Comparison of ENCODE assay signal across 15 cellular contexts in genomic region chr11:134536219-134536618, GRCh38.
DNase-seq lines count a peak whose midpoint lies in the region; ATAC-seq and TF ChIP-seq lines count a peak whose summit lies in the region.
"Had no signal": no experiment of that assay in that cellular context is flagged by ENCODE, and none has a peak within 500 bp of the region (broad histone marks: within the 10 kb centered on the region; RNA-seq: fewer than 3 reads in every experiment).

No MANE protein-coding gene starts in this region.

- H3K27me3 Mint-ChIP-seq in naive thymus-derived CD4-positive, alpha-beta T cell: peaks cover 14 to 45% (median 27%) of the 10 kb centered on the region in 5 donors
- peaks cover 29% of the 10 kb centered on the region for H3K27me3 Mint-ChIP-seq in type B pancreatic cell
- peaks cover 20% of the 10 kb centered on the region for H3K27me3 Mint-ChIP-seq in activated T-helper 17 cell treated with anti-CD3 and anti-CD28 coated beads, Interleukin-2, amount 50 U/mL, for 72 hours

- no peak overlapping the region for H2AFZ ChIP-seq in Loucy (ENCODE audit: low read length)
- H2AFZ ChIP-seq: PC-9 had no signal

- H3K9ac ChIP-seq in Loucy (ENCODE audit: low read depth, low read length, poor library complexity, severe bottlenecking): no peak overlapping the region

- no peaks in the 10 kb centered on the region for H3K36me3 ChIP-seq in Loucy (ENCODE audit: insufficient read depth, low read length)
- no peaks in the 10 kb centered on the region for H3K36me3 ChIP-seq in naive thymus-derived CD4-positive, alpha-beta T cell (ENCODE audit: control insufficient read depth in 2 of 3, insufficient read depth in 3 of 3, low read length in 3 of 3)

- CTCF ChIA-PET in naive thymus-derived CD4-positive, alpha-beta T cell (lab: Charles Lee): no interaction called here

- H3K27ac ChIP-seq in naive thymus-derived CD4-positive, alpha-beta T cell (ENCODE audit: low read depth, low read length): no peak overlapping the region
- H3K27ac ChIP-seq: PC-9 had no signal

- H3K4me3 Mint-ChIP-seq in naive thymus-derived CD4-positive, alpha-beta T cell: no peak overlapping the region
- H3K4me3 Mint-ChIP-seq in type B pancreatic cell: no peak overlapping the region
- no peak overlapping the region for H3K4me3 Mint-ChIP-seq in activated T-helper 17 cell treated with anti-CD3 and anti-CD28 coated beads, Interleukin-2, amount 50 U/mL, for 72 hours
- H3K4me3 Mint-ChIP-seq: CD4-positive, alpha-beta memory T cell had no signal

- H3K36me3 Mint-ChIP-seq in naive thymus-derived CD4-positive, alpha-beta T cell: peaks cover 0 to 2% (median 0%) of the 10 kb centered on the region in 5 donors
- peaks cover 2% of the 10 kb centered on the region for H3K36me3 Mint-ChIP-seq in type B pancreatic cell
- no peaks in the 10 kb centered on the region for H3K36me3 Mint-ChIP-seq in activated T-helper 17 cell treated with anti-CD3 and anti-CD28 coated beads, Interleukin-2, amount 50 U/mL, for 72 hours (ENCODE audit: low read depth)
- H3K36me3 Mint-ChIP-seq: CD4-positive, alpha-beta memory T cell had no signal

- H3K4me1 ChIP-seq in Loucy (ENCODE audit: insufficient read depth, low read length, poor library complexity, severe bottlenecking): peaks cover 15% of the 10 kb centered on the region
- no peaks in the 10 kb centered on the region for H3K4me1 ChIP-seq in naive thymus-derived CD4-positive, alpha-beta T cell (ENCODE audit: control insufficient read depth in 2 of 2, insufficient read depth in 2 of 2, low read length in 2 of 2)

- H3K9me2 ChIP-seq in Loucy (replicated peaks; ENCODE audit: low read depth, low read length): no peaks in the 10 kb centered on the region

- H4K20me1 ChIP-seq in Loucy (ENCODE audit: insufficient read depth, low read length, poor library complexity, severe bottlenecking): no peaks in the 10 kb centered on the region

- H3K4me3 ChIP-seq in Loucy (ENCODE audit: low read length, poor library complexity, severe bottlenecking): no peak overlapping the region
- H3K4me3 ChIP-seq in naive thymus-derived CD4-positive, alpha-beta T cell (ENCODE audit: low read length): no peak overlapping the region
- H3K4me3 ChIP-seq: PC-9 had no signal

- H3F3A ChIP-seq in Loucy (ENCODE audit: low read depth): no peaks in the 10 kb centered on the region

- H3K9me3 ChIP-seq in Loucy (ENCODE audit: insufficient read depth, low read depth, low read length): peaks cover 9% of the 10 kb centered on the region; the same call in 1 of the 2 replicates
- no peaks in the 10 kb centered on the region for H3K9me3 ChIP-seq in naive thymus-derived CD4-positive, alpha-beta T cell (ENCODE audit: control insufficient read depth in 2 of 3, low read length in 3 of 3)

- H3K27me3 ChIP-seq in Loucy (ENCODE audit: insufficient read depth, low read length, poor library complexity, severe bottlenecking): no peaks in the 10 kb centered on the region
- H3K27me3 ChIP-seq in naive thymus-derived CD4-positive, alpha-beta T cell (ENCODE audit: control insufficient read depth in 2 of 2, insufficient read depth in 2 of 2, low read length in 2 of 2): no peaks in the 10 kb centered on the region

- TF ChIP-seq CTCF in Loucy (conservative IDR thresholded peaks at IDR 0.05; ENCODE audit: low read length) (no peak), type B pancreatic cell (conservative IDR thresholded peaks at IDR 0.05) (no peak), GM20000 (IDR thresholded peaks at IDR 0.05; ENCODE audit: extremely low read depth, missing control alignments) (no peak)

- intact Hi-C loops in naive thymus-derived CD4-positive, alpha-beta T cell (cut with micrococcal nuclease): no loop called here

- peak; percentile 5 for ATAC-seq in naive thymus-derived CD4-positive, alpha-beta T cell
- ATAC-seq in GM21526 (IDR thresholded peaks at IDR 0.05; ENCODE audit: low FRiP score, unreplicated experiment): no peak
- ATAC-seq in activated T-helper 17 cell treated with anti-CD3 and anti-CD28 coated beads, Interleukin-2, amount 50 U/mL, for 72 hours (replicated peaks): no peak

- H3K79me2 ChIP-seq in Loucy (ENCODE audit: insufficient read depth, low read length): no peaks in the 10 kb centered on the region

- POLR2A ChIA-PET in naive thymus-derived CD4-positive, alpha-beta T cell (lab: Charles Lee): no interaction called here

- no peak overlapping the region for H3K27ac Mint-ChIP-seq in naive thymus-derived CD4-positive, alpha-beta T cell
- H3K27ac Mint-ChIP-seq in type B pancreatic cell: no peak overlapping the region
- H3K27ac Mint-ChIP-seq in activated T-helper 17 cell treated with anti-CD3 and anti-CD28 coated beads, Interleukin-2, amount 50 U/mL, for 72 hours: no peak overlapping the region
- H3K27ac Mint-ChIP-seq: CD4-positive, alpha-beta memory T cell had no signal

- H3K4me1 Mint-ChIP-seq in naive thymus-derived CD4-positive, alpha-beta T cell: peaks cover 0 to 4% (median 0%) of the 10 kb centered on the region in 7 donors
- peaks cover 16% of the 10 kb centered on the region for H3K4me1 Mint-ChIP-seq in type B pancreatic cell (ENCODE audit: unreplicated experiment)
- H3K4me1 Mint-ChIP-seq in activated T-helper 17 cell treated with anti-CD3 and anti-CD28 coated beads, Interleukin-2, amount 50 U/mL, for 72 hours: no peaks in the 10 kb centered on the region

- peaks cover 0 to 6% (median 2%) of the 10 kb centered on the region in 11 donors for H3K9me3 Mint-ChIP-seq in naive thymus-derived CD4-positive, alpha-beta T cell
- no peaks in the 10 kb centered on the region for H3K9me3 Mint-ChIP-seq in type B pancreatic cell
- H3K9me3 Mint-ChIP-seq in activated T-helper 17 cell treated with anti-CD3 and anti-CD28 coated beads, Interleukin-2, amount 50 U/mL, for 72 hours: no peaks in the 10 kb centered on the region

- peak; percentile 13 for DNase-seq in activated effector memory CD4-positive, alpha-beta T cell treated with anti-CD3 and anti-CD28 coated beads, Interleukin-2, amount 50 U/mL, for 16 hours
- no peak for DNase-seq in activated effector memory CD4-positive, alpha-beta T cell treated with Interleukin-2 at 50 U/mL for 16 hours
- DNase-seq in naive thymus-derived CD4-positive, alpha-beta T cell: no peak
- DNase-seq in type B pancreatic cell (ENCODE audit: extremely low spot score, unreplicated experiment) (peak; percentile 44), GM20000 (ENCODE audit: low spot score) (no peak)
- DNase-seq: AML-193; CD4-positive, alpha-beta memory T cell; DND-41; GF-D8; NCI-H187 treated with DMSO at 0.1 percent for 48 hours; NCI-H774; PC-9 had no signal

- H3K4me2 ChIP-seq in Loucy (ENCODE audit: low read depth, low read length, poor library complexity, severe bottlenecking): peak overlapping the region; percentile 55
- H3K4me2 ChIP-seq: PC-9 had no signal

Comparison
In these comparisons a context has a peak if more than half of its experiments do, and no peak if none do; other contexts are left out.
1. DNase-seq: peak in activated effector memory CD4-positive, alpha-beta T cell treated with anti-CD3 and anti-CD28 coated beads, Interleukin-2, amount 50 U/mL, for 16 hours (single experiment) and type B pancreatic cell (single experiment); none in activated effector memory CD4-positive, alpha-beta T cell treated with Interleukin-2 at 50 U/mL for 16 hours (single experiment), naive thymus-derived CD4-positive, alpha-beta T cell (0 of 9) and GM20000 (single experiment).